Comparison of ENCODE assay signal across 1 cellular context in the genomic region with DNA sequence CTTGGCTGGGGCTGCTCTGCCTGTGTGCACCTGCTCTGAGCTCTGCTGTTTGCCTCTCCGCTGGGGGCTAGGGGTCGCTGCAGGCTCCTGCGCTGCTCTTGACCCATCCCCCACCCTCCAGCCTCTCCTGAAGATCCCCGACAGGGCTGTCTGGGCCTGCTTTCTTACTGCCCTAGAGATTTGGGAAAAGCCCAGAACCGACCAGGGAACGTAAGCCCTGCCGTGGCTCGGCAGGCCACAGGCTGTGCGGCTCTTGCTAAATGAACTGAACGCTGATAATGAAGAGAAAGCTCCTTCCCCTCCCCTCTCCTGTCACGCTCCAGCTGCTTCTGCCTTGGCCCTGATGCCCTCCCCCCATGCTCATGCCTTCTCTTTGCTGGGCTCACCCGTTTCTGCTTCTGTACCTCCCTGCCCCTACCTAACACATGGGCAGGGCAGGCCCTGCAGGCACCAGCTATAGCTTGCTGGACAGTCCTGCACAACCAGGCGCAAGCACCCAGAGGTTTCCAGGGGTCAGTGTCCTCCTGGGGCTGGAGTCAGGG.
TF ChIP-seq lines count a peak whose summit lies in the region.

No MANE protein-coding gene starts in this region.

TF ChIP-seq in HepG2, 621 proteins besides CTCF, POLR2A, EP300 and RAD21 (continued from another document and continues in another):
- TF ChIP-seq, protein P1, sequence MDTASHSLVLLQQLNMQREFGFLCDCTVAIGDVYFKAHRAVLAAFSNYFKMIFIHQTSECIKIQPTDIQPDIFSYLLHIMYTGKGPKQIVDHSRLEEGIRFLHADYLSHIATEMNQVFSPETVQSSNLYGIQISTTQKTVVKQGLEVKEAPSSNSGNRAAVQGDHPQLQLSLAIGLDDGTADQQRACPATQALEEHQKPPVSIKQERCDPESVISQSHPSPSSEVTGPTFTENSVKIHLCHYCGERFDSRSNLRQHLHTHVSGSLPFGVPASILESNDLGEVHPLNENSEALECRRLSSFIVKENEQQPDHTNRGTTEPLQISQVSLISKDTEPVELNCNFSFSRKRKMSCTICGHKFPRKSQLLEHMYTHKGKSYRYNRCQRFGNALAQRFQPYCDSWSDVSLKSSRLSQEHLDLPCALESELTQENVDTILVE (CRISPR knock-in tag; IDR thresholded peaks at IDR 0.05): no peak; the same call in 1 of the 2 replicates
- TF ChIP-seq, protein P2, sequence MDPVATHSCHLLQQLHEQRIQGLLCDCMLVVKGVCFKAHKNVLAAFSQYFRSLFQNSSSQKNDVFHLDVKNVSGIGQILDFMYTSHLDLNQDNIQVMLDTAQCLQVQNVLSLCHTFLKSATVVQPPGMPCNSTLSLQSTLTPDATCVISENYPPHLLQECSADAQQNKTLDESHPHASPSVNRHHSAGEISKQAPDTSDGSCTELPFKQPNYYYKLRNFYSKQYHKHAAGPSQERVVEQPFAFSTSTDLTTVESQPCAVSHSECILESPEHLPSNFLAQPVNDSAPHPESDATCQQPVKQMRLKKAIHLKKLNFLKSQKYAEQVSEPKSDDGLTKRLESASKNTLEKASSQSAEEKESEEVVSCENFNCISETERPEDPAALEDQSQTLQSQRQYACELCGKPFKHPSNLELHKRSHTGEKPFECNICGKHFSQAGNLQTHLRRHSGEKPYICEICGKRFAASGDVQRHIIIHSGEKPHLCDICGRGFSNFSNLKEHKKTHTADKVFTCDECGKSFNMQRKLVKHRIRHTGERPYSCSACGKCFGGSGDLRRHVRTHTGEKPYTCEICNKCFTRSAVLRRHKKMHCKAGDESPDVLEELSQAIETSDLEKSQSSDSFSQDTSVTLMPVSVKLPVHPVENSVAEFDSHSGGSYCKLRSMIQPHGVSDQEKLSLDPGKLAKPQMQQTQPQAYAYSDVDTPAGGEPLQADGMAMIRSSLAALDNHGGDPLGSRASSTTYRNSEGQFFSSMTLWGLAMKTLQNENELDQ (CRISPR knock-in tag; IDR thresholded peaks at IDR 0.05; ENCODE audit: borderline replicate concordance): no peak
- TF ChIP-seq ZNF180 (CRISPR knock-in tag; IDR thresholded peaks at IDR 0.05; ENCODE audit: borderline replicate concordance, low read depth) (no peak), ZBTB38 (CRISPR knock-in tag; IDR thresholded peaks at IDR 0.05) (peak; percentile 39; the same call in 1 of the 2 replicates), HIVEP1 (CRISPR knock-in tag; IDR thresholded peaks at IDR 0.05) (0 out of 2 replicates have a peak, but pooled peaks have one; percentile 7), ZNF274 (CRISPR knock-in tag; IDR thresholded peaks at IDR 0.05) (peak; percentile 95; the same call in 1 of the 2 replicates), ZNF557 (CRISPR knock-in tag; IDR thresholded peaks at IDR 0.05) (0 out of 2 replicates have a peak, but pooled peaks have one; percentile 38), ARNT2 (CRISPR knock-in tag; IDR thresholded peaks at IDR 0.05; ENCODE audit: low read depth) (no peak; the same call in 1 of the 2 replicates), NBN (conservative IDR thresholded peaks at IDR 0.05) (no peak), ZNF879 (CRISPR knock-in tag; IDR thresholded peaks at IDR 0.05) (no peak), SYNCRIP (IDR thresholded peaks at IDR 0.05; ENCODE audit: insufficient read depth, low read depth, low read length) (no peak), NFATC3 (CRISPR knock-in tag; IDR thresholded peaks at IDR 0.05) (no peak), ZNF101 (CRISPR knock-in tag; IDR thresholded peaks at IDR 0.05; ENCODE audit: borderline replicate concordance, low read depth) (no peak), KLF9 (CRISPR knock-in tag; IDR thresholded peaks at IDR 0.05; ENCODE audit: low read depth) (no peak), ZNF598 (CRISPR knock-in tag; IDR thresholded peaks at IDR 0.05; ENCODE audit: borderline replicate concordance) (peak; percentile 93; the same call in 1 of the 2 replicates), MEF2D (CRISPR knock-in tag; IDR thresholded peaks at IDR 0.05) (0 out of 2 replicates have a peak, but pooled peaks have one; percentile 30), ZNF224 (CRISPR knock-in tag; IDR thresholded peaks at IDR 0.05) (no peak), NR2F6 (IDR thresholded peaks at IDR 0.05) (peak; percentile 32; the same call in 1 of the 2 replicates), NR2F6 (CRISPR knock-in tag; IDR thresholded peaks at IDR 0.05) (peak; percentile 83), KDM4B (CRISPR knock-in tag; IDR thresholded peaks at IDR 0.05) (peak; percentile 84; the same call in 1 of the 2 replicates), ATF7 (IDR thresholded peaks at IDR 0.05) (no peak), ATF7 (CRISPR knock-in tag; IDR thresholded peaks at IDR 0.05) (0 out of 2 replicates have a peak, but pooled peaks have one; percentile 22), HOXA3 (CRISPR knock-in tag; IDR thresholded peaks at IDR 0.05) (peak; percentile 70), ZNF569 (CRISPR knock-in tag; IDR thresholded peaks at IDR 0.05; ENCODE audit: borderline replicate concordance) (no peak), EZH2 (conservative IDR thresholded peaks at IDR 0.05; ENCODE audit: low read depth, low read length) (0 out of 2 replicates have a peak, but pooled peaks have one; percentile 49), ZNF572 (CRISPR knock-in tag; IDR thresholded peaks at IDR 0.05) (0 out of 2 replicates have a peak, but pooled peaks have one; percentile 21)
- TF ChIP-seq, protein P3, sequence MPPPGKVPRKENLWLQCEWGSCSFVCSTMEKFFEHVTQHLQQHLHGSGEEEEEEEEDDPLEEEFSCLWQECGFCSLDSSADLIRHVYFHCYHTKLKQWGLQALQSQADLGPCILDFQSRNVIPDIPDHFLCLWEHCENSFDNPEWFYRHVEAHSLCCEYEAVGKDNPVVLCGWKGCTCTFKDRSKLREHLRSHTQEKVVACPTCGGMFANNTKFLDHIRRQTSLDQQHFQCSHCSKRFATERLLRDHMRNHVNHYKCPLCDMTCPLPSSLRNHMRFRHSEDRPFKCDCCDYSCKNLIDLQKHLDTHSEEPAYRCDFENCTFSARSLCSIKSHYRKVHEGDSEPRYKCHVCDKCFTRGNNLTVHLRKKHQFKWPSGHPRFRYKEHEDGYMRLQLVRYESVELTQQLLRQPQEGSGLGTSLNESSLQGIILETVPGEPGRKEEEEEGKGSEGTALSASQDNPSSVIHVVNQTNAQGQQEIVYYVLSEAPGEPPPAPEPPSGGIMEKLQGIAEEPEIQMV (CRISPR knock-in tag; IDR thresholded peaks at IDR 0.05; ENCODE audit: low read depth): 0 out of 2 replicates have a peak, but pooled peaks have one; percentile 62
- TF ChIP-seq, protein P4, sequence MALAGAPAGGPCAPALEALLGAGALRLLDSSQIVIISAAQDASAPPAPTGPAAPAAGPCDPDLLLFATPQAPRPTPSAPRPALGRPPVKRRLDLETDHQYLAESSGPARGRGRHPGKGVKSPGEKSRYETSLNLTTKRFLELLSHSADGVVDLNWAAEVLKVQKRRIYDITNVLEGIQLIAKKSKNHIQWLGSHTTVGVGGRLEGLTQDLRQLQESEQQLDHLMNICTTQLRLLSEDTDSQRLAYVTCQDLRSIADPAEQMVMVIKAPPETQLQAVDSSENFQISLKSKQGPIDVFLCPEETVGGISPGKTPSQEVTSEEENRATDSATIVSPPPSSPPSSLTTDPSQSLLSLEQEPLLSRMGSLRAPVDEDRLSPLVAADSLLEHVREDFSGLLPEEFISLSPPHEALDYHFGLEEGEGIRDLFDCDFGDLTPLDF (CRISPR knock-in tag; IDR thresholded peaks at IDR 0.05): no peak
- TF ChIP-seq, protein P5, sequence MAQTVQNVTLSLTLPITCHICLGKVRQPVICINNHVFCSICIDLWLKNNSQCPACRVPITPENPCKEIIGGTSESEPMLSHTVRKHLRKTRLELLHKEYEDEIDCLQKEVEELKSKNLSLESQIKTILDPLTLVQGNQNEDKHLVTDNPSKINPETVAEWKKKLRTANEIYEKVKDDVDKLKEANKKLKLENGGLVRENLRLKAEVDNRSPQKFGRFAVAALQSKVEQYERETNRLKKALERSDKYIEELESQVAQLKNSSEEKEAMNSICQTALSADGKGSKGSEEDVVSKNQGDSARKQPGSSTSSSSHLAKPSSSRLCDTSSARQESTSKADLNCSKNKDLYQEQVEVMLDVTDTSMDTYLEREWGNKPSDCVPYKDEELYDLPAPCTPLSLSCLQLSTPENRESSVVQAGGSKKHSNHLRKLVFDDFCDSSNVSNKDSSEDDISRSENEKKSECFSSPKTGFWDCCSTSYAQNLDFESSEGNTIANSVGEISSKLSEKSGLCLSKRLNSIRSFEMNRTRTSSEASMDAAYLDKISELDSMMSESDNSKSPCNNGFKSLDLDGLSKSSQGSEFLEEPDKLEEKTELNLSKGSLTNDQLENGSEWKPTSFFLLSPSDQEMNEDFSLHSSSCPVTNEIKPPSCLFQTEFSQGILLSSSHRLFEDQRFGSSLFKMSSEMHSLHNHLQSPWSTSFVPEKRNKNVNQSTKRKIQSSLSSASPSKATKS (CRISPR knock-in tag; IDR thresholded peaks at IDR 0.05): no peak
- TF ChIP-seq, protein P6, sequence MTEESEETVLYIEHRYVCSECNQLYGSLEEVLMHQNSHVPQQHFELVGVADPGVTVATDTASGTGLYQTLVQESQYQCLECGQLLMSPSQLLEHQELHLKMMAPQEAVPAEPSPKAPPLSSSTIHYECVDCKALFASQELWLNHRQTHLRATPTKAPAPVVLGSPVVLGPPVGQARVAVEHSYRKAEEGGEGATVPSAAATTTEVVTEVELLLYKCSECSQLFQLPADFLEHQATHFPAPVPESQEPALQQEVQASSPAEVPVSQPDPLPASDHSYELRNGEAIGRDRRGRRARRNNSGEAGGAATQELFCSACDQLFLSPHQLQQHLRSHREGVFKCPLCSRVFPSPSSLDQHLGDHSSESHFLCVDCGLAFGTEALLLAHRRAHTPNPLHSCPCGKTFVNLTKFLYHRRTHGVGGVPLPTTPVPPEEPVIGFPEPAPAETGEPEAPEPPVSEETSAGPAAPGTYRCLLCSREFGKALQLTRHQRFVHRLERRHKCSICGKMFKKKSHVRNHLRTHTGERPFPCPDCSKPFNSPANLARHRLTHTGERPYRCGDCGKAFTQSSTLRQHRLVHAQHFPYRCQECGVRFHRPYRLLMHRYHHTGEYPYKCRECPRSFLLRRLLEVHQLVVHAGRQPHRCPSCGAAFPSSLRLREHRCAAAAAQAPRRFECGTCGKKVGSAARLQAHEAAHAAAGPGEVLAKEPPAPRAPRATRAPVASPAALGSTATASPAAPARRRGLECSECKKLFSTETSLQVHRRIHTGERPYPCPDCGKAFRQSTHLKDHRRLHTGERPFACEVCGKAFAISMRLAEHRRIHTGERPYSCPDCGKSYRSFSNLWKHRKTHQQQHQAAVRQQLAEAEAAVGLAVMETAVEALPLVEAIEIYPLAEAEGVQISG (CRISPR knock-in tag; IDR thresholded peaks at IDR 0.05): peak; percentile 83
- TF ChIP-seq, protein P7, sequence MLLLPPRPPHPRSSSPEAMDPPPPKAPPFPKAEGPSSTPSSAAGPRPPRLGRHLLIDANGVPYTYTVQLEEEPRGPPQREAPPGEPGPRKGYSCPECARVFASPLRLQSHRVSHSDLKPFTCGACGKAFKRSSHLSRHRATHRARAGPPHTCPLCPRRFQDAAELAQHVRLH (CRISPR knock-in tag; IDR thresholded peaks at IDR 0.05; ENCODE audit: borderline replicate concordance, low read depth): peak; percentile 92; the same call in 1 of the 2 replicates
- TF ChIP-seq, protein P8, sequence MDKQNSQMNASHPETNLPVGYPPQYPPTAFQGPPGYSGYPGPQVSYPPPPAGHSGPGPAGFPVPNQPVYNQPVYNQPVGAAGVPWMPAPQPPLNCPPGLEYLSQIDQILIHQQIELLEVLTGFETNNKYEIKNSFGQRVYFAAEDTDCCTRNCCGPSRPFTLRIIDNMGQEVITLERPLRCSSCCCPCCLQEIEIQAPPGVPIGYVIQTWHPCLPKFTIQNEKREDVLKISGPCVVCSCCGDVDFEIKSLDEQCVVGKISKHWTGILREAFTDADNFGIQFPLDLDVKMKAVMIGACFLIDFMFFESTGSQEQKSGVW (CRISPR knock-in tag; IDR thresholded peaks at IDR 0.05; ENCODE audit: borderline replicate concordance): no peak
- TF ChIP-seq, protein P9, sequence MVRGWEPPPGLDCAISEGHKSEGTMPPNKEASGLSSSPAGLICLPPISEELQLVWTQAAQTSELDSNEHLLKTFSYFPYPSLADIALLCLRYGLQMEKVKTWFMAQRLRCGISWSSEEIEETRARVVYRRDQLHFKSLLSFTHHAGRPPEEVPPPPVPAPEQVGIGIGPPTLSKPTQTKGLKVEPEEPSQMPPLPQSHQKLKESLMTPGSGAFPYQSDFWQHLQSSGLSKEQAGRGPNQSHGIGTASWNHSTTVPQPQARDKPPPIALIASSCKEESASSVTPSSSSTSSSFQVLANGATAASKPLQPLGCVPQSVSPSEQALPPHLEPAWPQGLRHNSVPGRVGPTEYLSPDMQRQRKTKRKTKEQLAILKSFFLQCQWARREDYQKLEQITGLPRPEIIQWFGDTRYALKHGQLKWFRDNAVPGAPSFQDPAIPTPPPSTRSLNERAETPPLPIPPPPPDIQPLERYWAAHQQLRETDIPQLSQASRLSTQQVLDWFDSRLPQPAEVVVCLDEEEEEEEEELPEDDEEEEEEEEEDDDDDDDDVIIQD (CRISPR knock-in tag; IDR thresholded peaks at IDR 0.05; ENCODE audit: low read depth): 0 out of 2 replicates have a peak, but pooled peaks have one; percentile 28
- TF ChIP-seq, protein P10, sequence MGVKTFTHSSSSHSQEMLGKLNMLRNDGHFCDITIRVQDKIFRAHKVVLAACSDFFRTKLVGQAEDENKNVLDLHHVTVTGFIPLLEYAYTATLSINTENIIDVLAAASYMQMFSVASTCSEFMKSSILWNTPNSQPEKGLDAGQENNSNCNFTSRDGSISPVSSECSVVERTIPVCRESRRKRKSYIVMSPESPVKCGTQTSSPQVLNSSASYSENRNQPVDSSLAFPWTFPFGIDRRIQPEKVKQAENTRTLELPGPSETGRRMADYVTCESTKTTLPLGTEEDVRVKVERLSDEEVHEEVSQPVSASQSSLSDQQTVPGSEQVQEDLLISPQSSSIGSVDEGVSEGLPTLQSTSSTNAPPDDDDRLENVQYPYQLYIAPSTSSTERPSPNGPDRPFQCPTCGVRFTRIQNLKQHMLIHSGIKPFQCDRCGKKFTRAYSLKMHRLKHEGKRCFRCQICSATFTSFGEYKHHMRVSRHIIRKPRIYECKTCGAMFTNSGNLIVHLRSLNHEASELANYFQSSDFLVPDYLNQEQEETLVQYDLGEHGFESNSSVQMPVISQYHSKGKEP (CRISPR knock-in tag; IDR thresholded peaks at IDR 0.05): no peak
- TF ChIP-seq, protein P11, sequence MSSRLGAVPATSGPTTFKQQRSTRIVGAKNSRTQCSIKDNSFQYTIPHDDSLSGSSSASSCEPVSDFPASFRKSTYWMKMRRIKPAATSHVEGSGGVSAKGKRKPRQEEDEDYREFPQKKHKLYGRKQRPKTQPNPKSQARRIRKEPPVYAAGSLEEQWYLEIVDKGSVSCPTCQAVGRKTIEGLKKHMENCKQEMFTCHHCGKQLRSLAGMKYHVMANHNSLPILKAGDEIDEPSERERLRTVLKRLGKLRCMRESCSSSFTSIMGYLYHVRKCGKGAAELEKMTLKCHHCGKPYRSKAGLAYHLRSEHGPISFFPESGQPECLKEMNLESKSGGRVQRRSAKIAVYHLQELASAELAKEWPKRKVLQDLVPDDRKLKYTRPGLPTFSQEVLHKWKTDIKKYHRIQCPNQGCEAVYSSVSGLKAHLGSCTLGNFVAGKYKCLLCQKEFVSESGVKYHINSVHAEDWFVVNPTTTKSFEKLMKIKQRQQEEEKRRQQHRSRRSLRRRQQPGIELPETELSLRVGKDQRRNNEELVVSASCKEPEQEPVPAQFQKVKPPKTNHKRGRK (CRISPR knock-in tag; IDR thresholded peaks at IDR 0.05): 0 out of 2 replicates have a peak, but pooled peaks have one; percentile 22
